ENCODE assay signal across 2 cellular contexts in genomic region chr16:5088086-5088790, GRCh38. TPM values are rescaled to one million over a fixed set of nuclear protein-coding genes. Genes with fewer than 3 reads are reported as not detected.
"Had no signal": no experiment of that assay in that cellular context is flagged by ENCODE, and none has a peak within 500 bp of the region (broad histone marks: within the 10 kb centered on the region; RNA-seq: fewer than 3 reads in every experiment).

No MANE protein-coding gene starts in this region.

RNA-seq across cellular contexts. Expression of gene C16orf89, which starts 22.5 kb away (rescaled TPM):
- total RNA-seq: GM23248, HFFc6 had no signal
- polyA plus RNA-seq: GM23248 had no signal
